In the genomic region with DNA sequence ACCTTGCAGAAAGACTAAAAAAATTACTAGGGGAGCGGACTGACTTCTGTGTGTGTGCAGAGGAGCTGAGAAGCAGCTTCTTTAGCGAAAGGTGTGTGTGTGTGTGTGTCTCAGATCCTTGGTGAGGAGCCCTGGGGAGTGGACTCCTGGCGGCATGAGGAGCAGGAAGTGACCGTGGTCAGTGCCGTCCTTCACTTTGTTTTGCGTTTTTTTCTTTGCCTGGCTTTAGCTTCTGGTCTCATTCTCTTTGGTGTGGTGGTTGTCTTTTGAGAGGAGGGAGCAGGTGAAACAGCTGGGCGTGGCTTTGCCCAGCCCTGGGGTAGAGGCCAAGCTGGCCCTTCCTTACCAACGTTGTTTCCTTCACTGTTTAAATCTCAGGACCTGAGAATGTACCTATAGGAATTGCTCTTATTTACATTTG, we compare ENCODE assay signal across 9 cellular contexts. TPM values are rescaled to one million over a fixed set of nuclear protein-coding genes. Genes with fewer than 3 reads are reported as not detected.
DNase-seq lines count a peak whose midpoint lies in the region; ATAC-seq and TF ChIP-seq lines count a peak whose summit lies in the region.
"Had no signal": no experiment of that assay in that cellular context is flagged by ENCODE, and none has a peak within 500 bp of the region (broad histone marks: within the 10 kb centered on the region; RNA-seq: fewer than 3 reads in every experiment).

No MANE protein-coding gene starts in this region.

- WGBS in hepatocyte (ENCODE audit: low lambda C conversion rate, missing lambda C conversion rate), result 41% methylated on average over 8 of the region's 8 CpGs
- whole genome bisulfite sequencing in stomach, 5 donors, result 12 to 37% (median 21%) methylated on average over 8 of the region's 8 CpGs
- WGBS in ovary, 3 donors, result 40 to 45% (median 44%) methylated on average over 8 of the region's 8 CpGs

- intact Hi-C loops in activated CD4-positive, alpha-beta T cell treated with anti-CD3 and anti-CD28 coated beads, Interleukin-2, amount 10 ng/mL, durations not matched to agents 24 days and 14 days (cut with micrococcal nuclease), result loop anchor here (2.0 kb wide), 1 partner anchor 29 kb away; a partner anchor contains a TSS
- intact Hi-C loops in activated B cell treated with CpG ODN at 0.5 μM for 24 hours (cut with micrococcal nuclease) (loop anchor here (10.0 kb wide), 2 partner anchors 159 to 349 kb away; a partner anchor contains a TSS), stomach (cut with DNase I; ENCODE audit: low total_unique reads) (no loop called here), ovary (cut with DNase I) (no loop called here)

- CTCF ChIA-PET in activated B cell treated with CpG ODN at 0.5 μM for 24 hours (lab: Charles Lee), result no interaction called here

- H3K9me3 Mint-ChIP-seq in activated CD4-positive, alpha-beta T cell treated with anti-CD3 and anti-CD28 coated beads, Interleukin-2, amount 10 ng/mL, durations not matched to agents 24 days and 14 days, result no peaks in the 10 kb centered on the region
- H3K9me3 Mint-ChIP-seq in activated B cell treated with CpG ODN at 0.5 μM for 24 hours, result no peaks in the 10 kb centered on the region

- H4K20me1 ChIP-seq in hepatocyte (ENCODE audit: insufficient read depth, poor library complexity, severe bottlenecking), result peaks cover 47% of the 10 kb centered on the region

- H3K36me3 Mint-ChIP-seq in activated CD4-positive, alpha-beta T cell treated with anti-CD3 and anti-CD28 coated beads, Interleukin-2, amount 10 ng/mL, durations not matched to agents 24 days and 14 days (ENCODE audit: low read depth), result peaks cover 14% of the 10 kb centered on the region
- peaks cover 3% of the 10 kb centered on the region for H3K36me3 Mint-ChIP-seq in activated B cell treated with CpG ODN at 0.5 μM for 24 hours (ENCODE audit: low read depth)

- TF ChIP-seq CTCF in activated B cell treated with CpG ODN at 0.5 μM for 24 hours (IDR thresholded peaks at IDR 0.05) (no peak), hepatocyte (IDR thresholded peaks at IDR 0.05; ENCODE audit: poor library complexity) (no peak), stomach (IDR thresholded peaks at IDR 0.05) (no peak), ovary (IDR thresholded peaks at IDR 0.05) (no peak)

- POLR2A ChIA-PET in activated B cell treated with CpG ODN at 0.5 μM for 24 hours (lab: Charles Lee), result interaction anchor here (1.1 to 1.9 kb wide), 3 partner anchors 25 to 68 kb away, joined by 3 to 9 read pairs (median 3); a partner anchor contains a TSS

- no peak overlapping the region for H2AFZ ChIP-seq in hepatocyte

- peaks cover 3% of the 10 kb centered on the region for H3K27me3 ChIP-seq in hepatocyte
- H3K27me3 ChIP-seq in stomach, result peaks cover 0 to 10% (median 3%) of the 10 kb centered on the region in 3 donors
- H3K27me3 ChIP-seq in ovary, result no peaks in the 10 kb centered on the region

- peak overlapping the region; percentile 84 for H3K27ac ChIP-seq in hepatocyte
- H3K27ac ChIP-seq in stomach, result peak overlapping the region; percentile 6 to 86 (median 76)
- no peak overlapping the region for H3K27ac ChIP-seq in ovary

- DNase-seq in activated CD4-positive, alpha-beta T cell treated with anti-CD3 and anti-CD28 coated beads, Interleukin-2, amount 10 ng/mL, durations not matched to agents 24 days and 14 days, result peak; percentile 67
- DNase-seq in activated CD4-positive, alpha-beta T cell treated with anti-CD3 and anti-CD28 coated beads for 48 hours, result no peak
- DNase-seq in activated B cell treated with CpG ODN at 0.5 μM for 24 hours (no peak), hepatocyte (ENCODE audit: low spot score) (peak; percentile 50), stomach (no peak), cerebellar nuclear complex (lab: John Stamatoyannopoulos, UW) (no peak), ovary (no peak)
- DNase-seq: dorsolateral prefrontal cortex had no signal

- H3K4me1 ChIP-seq in hepatocyte (ENCODE audit: insufficient read depth), result peaks cover 26% of the 10 kb centered on the region
- peaks cover 15 to 42% (median 39%) of the 10 kb centered on the region in 4 donors for H3K4me1 ChIP-seq in stomach
- peaks cover 14% of the 10 kb centered on the region for H3K4me1 ChIP-seq in ovary (ENCODE audit: insufficient read depth)

- TF ChIP-seq POLR2A in stomach (IDR thresholded peaks at IDR 0.05) (no peak), ovary (IDR thresholded peaks at IDR 0.05) (no peak)

- peak overlapping the region; percentile 100 for H3K4me2 ChIP-seq in hepatocyte

- ATAC-seq in activated B cell treated with CpG ODN at 0.5 μM for 24 hours (ENCODE audit: low read depth), result no peak
- ATAC-seq in GM18873 (IDR thresholded peaks at IDR 0.05; ENCODE audit: low FRiP score, unreplicated experiment), result no peak

- no peaks in the 10 kb centered on the region for H3K36me3 ChIP-seq in hepatocyte (replicated peaks; ENCODE audit: insufficient read depth, low read depth)
- H3K36me3 ChIP-seq in stomach, result peaks cover 0 to 7% (median 0%) of the 10 kb centered on the region in 4 donors
- no peaks in the 10 kb centered on the region for H3K36me3 ChIP-seq in ovary

- peak overlapping the region; percentile 63 for H3K27ac Mint-ChIP-seq in activated CD4-positive, alpha-beta T cell treated with anti-CD3 and anti-CD28 coated beads, Interleukin-2, amount 10 ng/mL, durations not matched to agents 24 days and 14 days
- no peak overlapping the region for H3K27ac Mint-ChIP-seq in activated B cell treated with CpG ODN at 0.5 μM for 24 hours

- H3K4me3 ChIP-seq in hepatocyte, result peak overlapping the region; percentile 97
- peak overlapping the region in 3 of 4 donors; percentile 68 to 89 (median 70) for H3K4me3 ChIP-seq in stomach
- H3K4me3 ChIP-seq in ovary, result no peak overlapping the region

- peak overlapping the region; percentile 92 for H3K4me3 Mint-ChIP-seq in activated CD4-positive, alpha-beta T cell treated with anti-CD3 and anti-CD28 coated beads, Interleukin-2, amount 10 ng/mL, durations not matched to agents 24 days and 14 days
- H3K4me3 Mint-ChIP-seq in activated B cell treated with CpG ODN at 0.5 μM for 24 hours, result peak overlapping the region; percentile 93

- peaks cover 39% of the 10 kb centered on the region for H3K4me1 Mint-ChIP-seq in activated CD4-positive, alpha-beta T cell treated with anti-CD3 and anti-CD28 coated beads, Interleukin-2, amount 10 ng/mL, durations not matched to agents 24 days and 14 days
- H3K4me1 Mint-ChIP-seq in activated B cell treated with CpG ODN at 0.5 μM for 24 hours, result peaks cover 40% of the 10 kb centered on the region

- peaks cover 62% of the 10 kb centered on the region for H3K79me2 ChIP-seq in hepatocyte

- no peaks in the 10 kb centered on the region for H3K9me2 ChIP-seq in hepatocyte (replicated peaks; ENCODE audit: insufficient read depth)

- TF ChIP-seq EP300 in stomach (IDR thresholded peaks at IDR 0.05) (no peak), ovary (IDR thresholded peaks at IDR 0.05) (no peak)

- H3K9me3 ChIP-seq in hepatocyte (ENCODE audit: low read depth) (no peaks in the 10 kb centered on the region), stomach (no peaks in the 10 kb centered on the region), ovary (no peaks in the 10 kb centered on the region)

- H3K27me3 Mint-ChIP-seq in activated CD4-positive, alpha-beta T cell treated with anti-CD3 and anti-CD28 coated beads, Interleukin-2, amount 10 ng/mL, durations not matched to agents 24 days and 14 days, result peaks cover 4% of the 10 kb centered on the region
- peaks cover 12% of the 10 kb centered on the region for H3K27me3 Mint-ChIP-seq in activated B cell treated with CpG ODN at 0.5 μM for 24 hours

RNA-seq across cellular contexts. Expression of a gene that starts 1.9 kb away (rescaled TPM):
- total RNA-seq in activated CD4-positive, alpha-beta T cell treated with anti-CD3 and anti-CD28 coated beads, Interleukin-2, amount 10 ng/mL, durations not matched to agents 24 days and 14 days, result 18.2 and 19.8 TPM in 2 replicates
- 16.0 and 17.3 TPM in 2 replicates for total RNA-seq in activated B cell treated with CpG ODN at 0.5 μM for 24 hours
- total RNA-seq in hepatocyte, result 14.3 and 16.3 TPM in 2 replicates
- polyA plus RNA-seq in hepatocyte, result 9.7 and 14.9 TPM in 2 replicates
- total RNA-seq in stomach, result 10 to 100 TPM; 11.9 to 31.7 (median 21.6) TPM
- 1 to 10 TPM; 2.2 to 3.2 (median 3.2) TPM for polyA plus RNA-seq in stomach
- total RNA-seq in ovary, result 1 to 10 TPM; 5.8 to 9.6 (median 8.5) TPM
- 1 to 10 TPM; 3.5 to 4.8 TPM for polyA plus RNA-seq in ovary

RNA-seq across cellular contexts. Expression of a gene that starts 27.8 kb away (rescaled TPM):
- total RNA-seq in activated CD4-positive, alpha-beta T cell treated with anti-CD3 and anti-CD28 coated beads, Interleukin-2, amount 10 ng/mL, durations not matched to agents 24 days and 14 days, result 36.2 and 43.2 TPM in 2 replicates
- total RNA-seq in activated B cell treated with CpG ODN at 0.5 μM for 24 hours, result 37.5 and 45.8 TPM in 2 replicates
- 20.1 and 25.9 TPM in 2 replicates for total RNA-seq in hepatocyte
- 25.0 and 25.7 TPM in 2 replicates for polyA plus RNA-seq in hepatocyte
- total RNA-seq in stomach, result 10 to 100 TPM; 29.2 to 92.4 (median 49.4) TPM
- polyA plus RNA-seq in stomach, result 10 to 100 TPM; 10.0 to 17.7 (median 16.0) TPM
- total RNA-seq in ovary, result 10 to 100 TPM; 27.3 to 45.6 (median 40.2) TPM
- 10 to 100 TPM; 13.6 to 33.4 TPM for polyA plus RNA-seq in ovary

Comparison
In these comparisons a context has a peak if more than half of its experiments do, and no peak if none do; other contexts are left out.
1. DNase-seq: peak in activated CD4-positive, alpha-beta T cell treated with anti-CD3 and anti-CD28 coated beads, Interleukin-2, amount 10 ng/mL, durations not matched to agents 24 days and 14 days (single experiment) and hepatocyte (single experiment); none in activated CD4-positive, alpha-beta T cell treated with anti-CD3 and anti-CD28 coated beads for 48 hours (single experiment), activated B cell treated with CpG ODN at 0.5 μM for 24 hours (single experiment), stomach (single experiment), cerebellar nuclear complex (0 of 2) and ovary (0 of 5).
2. H3K27ac ChIP-seq: peak in hepatocyte (single experiment) and stomach (5 of 5); none in ovary (0 of 2).
3. intact Hi-C loops: an anchor here in activated CD4-positive, alpha-beta T cell treated with anti-CD3 and anti-CD28 coated beads, Interleukin-2, amount 10 ng/mL, durations not matched to agents 24 days and 14 days (2.0 kb wide) and activated B cell treated with CpG ODN at 0.5 μM for 24 hours (10.0 kb wide); none called in stomach and ovary.